8 cellular contexts compared by ENCODE assay signal in genomic region chr13:110713642-110713952, GRCh38. TPM values are rescaled to one million over a fixed set of nuclear protein-coding genes. Genes with fewer than 3 reads are reported as not detected.
A peak's percentile ranks its signal among the peaks of the same experiment; 100 is the strongest.
DNase-seq lines count a peak whose midpoint lies in the region; ATAC-seq, FAIRE-seq and TF ChIP-seq lines count a peak whose summit lies in the region.

Gene ING1 (plus strand): TSS chr13:110713700. CDS start chr13:110714150, 450 bp downstream.

- H3K4me2 ChIP-seq in SU-DHL-6 (ENCODE audit: low read depth, low read length, poor library complexity, severe bottlenecking), result peak within 1 kb of the TSS; percentile 100

- H3K27me3 ChIP-seq in SU-DHL-6 (ENCODE audit: low read length) (no peaks in the 10 kb centered on the region), foreskin keratinocyte (no peaks in the 10 kb centered on the region)

- H4K20me1 ChIP-seq in SU-DHL-6 (ENCODE audit: low read depth, low read length), result peaks cover 20% of the 10 kb centered on the region

- peaks cover 12% of the 10 kb centered on the region for H3K4me1 ChIP-seq in foreskin keratinocyte

- H3K4me3 ChIP-seq in SU-DHL-6 (ENCODE audit: insufficient read depth, low read length, poor library complexity, severe bottlenecking), result peak within 1 kb of the TSS; percentile 98

- H3K9ac ChIP-seq in SU-DHL-6 (ENCODE audit: low read length), result peak within 1 kb of the TSS; percentile 99

- H3K9me3 ChIP-seq in SU-DHL-6 (ENCODE audit: insufficient read depth, low read length), result no peaks in the 10 kb centered on the region

- H3K27ac ChIP-seq in SU-DHL-6 (ENCODE audit: low read depth, low read length) (peak within 1 kb of the TSS; percentile 98), foreskin keratinocyte (peak within 1 kb of the TSS; percentile 75)

- DNase-seq in GM19239 (ENCODE audit: insufficient read length, low spot score) (no peak), foreskin keratinocyte (no peak), sciatic nerve (ENCODE audit: low spot score) (no peak), SW 1271 (lab: John Stamatoyannopoulos, UW) (no peak), DMS114 treated with DMSO at 0.1 percent for 48 hours (lab: John Stamatoyannopoulos, UW; ENCODE audit: unreplicated experiment) (no peak)
- DNase-seq in activated CD4-positive, alpha-beta T cell treated with anti-CD3 and anti-CD28 coated beads for 48 hours, result no peak

- no peaks in the 10 kb centered on the region for H3K9me2 ChIP-seq in SU-DHL-6 (replicated peaks; ENCODE audit: insufficient read depth, low read length)

- no peak for ATAC-seq in foreskin keratinocyte
- no peak for ATAC-seq in sciatic nerve
- ATAC-seq in GM19023 (IDR thresholded peaks at IDR 0.05; ENCODE audit: unreplicated experiment), result no peak

- intact Hi-C loops in sciatic nerve (cut with DNase I), result no loop called here

- peak within 1 kb of the TSS; percentile 70 for H2AFZ ChIP-seq in SU-DHL-6 (ENCODE audit: low read depth, low read length, severe bottlenecking)

- peak; percentile 48 for FAIRE-seq in GM19239 (lab: Jason Lieb, UNC)

- no peaks in the 10 kb centered on the region for H3K36me3 ChIP-seq in SU-DHL-6 (ENCODE audit: low read length)

- peaks cover 10% of the 10 kb centered on the region for H3F3A ChIP-seq in SU-DHL-6 (ENCODE audit: insufficient read depth)

- peaks cover 40% of the 10 kb centered on the region for H3K79me2 ChIP-seq in SU-DHL-6 (ENCODE audit: insufficient read depth, low read length)

- no peak for TF ChIP-seq CTCF in SU-DHL-6 (IDR thresholded peaks at IDR 0.05; ENCODE audit: insufficient read depth, low read length, poor library complexity, severe bottlenecking)
- TF ChIP-seq CTCF in foreskin keratinocyte (conservative IDR thresholded peaks at IDR 0.05), result no peak

RNA-seq across cellular contexts. Expression of gene ING1, which starts in this region (rescaled TPM):
- total RNA-seq in foreskin keratinocyte (9.2 and 13.0 TPM in 2 replicates), sciatic nerve (17.4 TPM)
- 8.0 and 10.8 TPM in 2 replicates for polyA plus RNA-seq in foreskin keratinocyte
